7 cellular contexts compared by ENCODE assay signal in the genomic region with DNA sequence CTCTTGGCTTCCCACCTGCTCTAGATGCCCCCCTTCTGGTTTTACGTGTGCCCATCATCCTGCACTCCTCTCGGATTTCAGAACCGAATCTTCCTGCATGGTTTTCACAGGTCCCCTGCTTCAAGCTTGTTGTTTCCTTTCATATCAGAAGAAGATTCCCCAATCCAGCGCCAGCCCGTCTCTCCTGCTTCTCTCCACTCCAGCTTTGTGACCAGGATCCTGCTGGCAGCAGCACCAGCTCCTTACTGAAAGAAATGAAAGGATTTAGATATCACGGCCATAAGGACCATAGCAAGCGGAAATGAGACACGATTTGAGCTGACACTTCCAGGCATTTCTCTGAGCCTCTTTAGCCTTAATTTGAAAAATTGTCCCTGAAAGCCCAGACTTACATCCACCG.
"Had no signal": no experiment of that assay in that cellular context is flagged by ENCODE, and none has a peak within 500 bp of the region (broad histone marks: within the 10 kb centered on the region; RNA-seq: fewer than 3 reads in every experiment).

No MANE protein-coding gene starts in this region.

- ATAC-seq: HepG2, K562 had no signal

- FAIRE-seq: H54, HepG2, K562 had no signal

- H3K4me3 ChIP-seq: K562 had no signal

- DNase-seq: GOT3, H9, HCEC 1CT, KG1 had no signal
